Comparison of ENCODE assay signal across 20 cellular contexts in genomic region chr15:34233614-34234013, GRCh38. TPM values are rescaled to one million over a fixed set of nuclear protein-coding genes. Genes with fewer than 3 reads are reported as not detected.
DNase-seq lines count a peak whose midpoint lies in the region; ATAC-seq and TF ChIP-seq lines count a peak whose summit lies in the region.
"Had no signal": no experiment of that assay in that cellular context is flagged by ENCODE, and none has a peak within 500 bp of the region (broad histone marks: within the 10 kb centered on the region; RNA-seq: fewer than 3 reads in every experiment).

No MANE protein-coding gene starts in this region.

- H3K4me1 ChIP-seq in right cardiac atrium (ENCODE audit: control insufficient read depth, insufficient read depth, low read length) (no peaks in the 10 kb centered on the region), psoas muscle (no peaks in the 10 kb centered on the region)
- H3K4me1 ChIP-seq: spleen had no signal

- no peak for TF ChIP-seq CTCF in psoas muscle (IDR thresholded peaks at IDR 0.05)

- H3K4me1 Mint-ChIP-seq in activated T-cell treated with anti-CD3 and anti-CD28 coated beads, Interleukin-2, amount 50 U/mL, for 4 hours (ENCODE audit: low read depth), result no peaks in the 10 kb centered on the region
- H3K4me1 Mint-ChIP-seq in activated T-helper 2 cell treated with anti-CD3 and anti-CD28 coated beads, Interferon-gamma antibody, Interleukin-2, Interleukin-4, amounts not matched to agents 10 μg/mL and 5 μg/mL and 100 μg/mL, durations not matched to agents 14 hours and 24 hours and 36 hours (ENCODE audit: low read depth), result peaks cover 7% of the 10 kb centered on the region
- no peaks in the 10 kb centered on the region for H3K4me1 Mint-ChIP-seq in memory B cell
- H3K4me1 Mint-ChIP-seq: CD14-positive monocyte had no signal

- peak; percentile 21 to 34 for ATAC-seq in activated T-cell treated with anti-CD3 and anti-CD28 coated beads, Interleukin-2, amount 50 U/mL, for 4 hours
- no peak for ATAC-seq in memory B cell (ENCODE audit: low read depth)
- ATAC-seq in right cardiac atrium, result no peak
- ATAC-seq in psoas muscle, result no peak
- ATAC-seq: HCT116 had no signal

- H3K27ac Mint-ChIP-seq in activated T-helper 2 cell treated with anti-CD3 and anti-CD28 coated beads, Interferon-gamma antibody, Interleukin-2, Interleukin-4, amounts not matched to agents 10 μg/mL and 5 μg/mL and 100 μg/mL, durations not matched to agents 14 hours and 24 hours and 36 hours, result peak overlapping the region; percentile 33
- peak overlapping the region; percentile 41 for H3K27ac Mint-ChIP-seq in memory B cell
- H3K27ac Mint-ChIP-seq: activated CD4-positive, alpha-beta T cell treated with anti-CD3 and anti-CD28 coated beads, Interleukin-2, amount 10 ng/mL, durations not matched to agents 7 days and 5 days had no signal

- 83% methylated on average over 6 of the region's 6 CpGs for WGBS in right cardiac atrium
- WGBS in psoas muscle, 3 donors, result 80 to 87% (median 82%) methylated on average over 6 of the region's 6 CpGs

- H3K36me3 ChIP-seq in psoas muscle (ENCODE audit: insufficient read depth in 1 of 2, low read depth in 1 of 2), result peaks cover 5 to 100% of the 10 kb centered on the region in 2 donors

- intact Hi-C loops in activated T-helper 2 cell treated with anti-CD3 and anti-CD28 coated beads, Interferon-gamma antibody, Interleukin-2, Interleukin-4, amounts not matched to agents 10 μg/mL and 5 μg/mL and 100 μg/mL, durations not matched to agents 14 hours and 24 hours and 36 hours (cut with micrococcal nuclease), result no loop called here
- intact Hi-C loops in right cardiac atrium (cut with DNase I), result no loop called here
- intact Hi-C loops in psoas muscle (cut with DNase I), result no loop called here

- H3K27ac ChIP-seq in right cardiac atrium (ENCODE audit: low read length), result no peak overlapping the region
- H3K27ac ChIP-seq in psoas muscle, result no peak overlapping the region
- H3K27ac ChIP-seq: spleen, thoracic aorta had no signal

- H3K27me3 ChIP-seq in right cardiac atrium (ENCODE audit: control insufficient read depth, insufficient read depth) (no peaks in the 10 kb centered on the region), psoas muscle (ENCODE audit: insufficient read depth in 3 of 3, low read length in 2 of 3) (no peaks in the 10 kb centered on the region)
- H3K27me3 ChIP-seq: spleen had no signal

- DNase-seq in activated T-cell treated with anti-CD3 and anti-CD28 coated beads, Interleukin-2, amount 50 U/mL, for 4 hours, result no peak
- DNase-seq in activated T-cell treated with anti-CD3 and anti-CD28 coated beads, Interleukin-2, amount 50 U/mL, for 48 hours, result no peak
- peak; percentile 52 for DNase-seq in NCI-H1436 (lab: John Stamatoyannopoulos, UW)
- no peak for DNase-seq in activated T-helper 2 cell treated with anti-CD3 and anti-CD28 coated beads, Interferon-gamma antibody, Interleukin-2, Interleukin-4, amounts not matched to agents 10 μg/mL and 5 μg/mL and 100 μg/mL, durations not matched to agents 14 hours and 24 hours and 36 hours (ENCODE audit: low spot score)
- DNase-seq in memory B cell (ENCODE audit: low spot score in 2 of 2), result no peak
- DNase-seq in CD1c-positive myeloid dendritic cell (ENCODE audit: extremely low spot score), result no peak
- DNase-seq in right cardiac atrium, result no peak
- DNase-seq in psoas muscle, result no peak
- DNase-seq: activated CD4-positive, alpha-beta T cell treated with anti-CD3 and anti-CD28 coated beads, Interleukin-2, amount 10 ng/mL, durations not matched to agents 7 days and 5 days; amygdala; central memory CD4-positive, alpha-beta T cell; head of caudate nucleus; NCI-H1105 treated with DMSO at 0.1 percent for 48 hours; NCI-H526; Right ventricle myocardium superior; spleen; SW 1271 had no signal

- H3K36me3 Mint-ChIP-seq in activated T-cell treated with anti-CD3 and anti-CD28 coated beads, Interleukin-2, amount 50 U/mL, for 4 hours (ENCODE audit: insufficient read depth), result peaks cover 32% of the 10 kb centered on the region
- peaks cover 64% of the 10 kb centered on the region for H3K36me3 Mint-ChIP-seq in activated T-helper 2 cell treated with anti-CD3 and anti-CD28 coated beads, Interferon-gamma antibody, Interleukin-2, Interleukin-4, amounts not matched to agents 10 μg/mL and 5 μg/mL and 100 μg/mL, durations not matched to agents 14 hours and 24 hours and 36 hours (ENCODE audit: low read depth)
- peaks cover 16% of the 10 kb centered on the region for H3K36me3 Mint-ChIP-seq in memory B cell

- no peaks in the 10 kb centered on the region for H3K9me3 Mint-ChIP-seq in activated T-cell treated with anti-CD3 and anti-CD28 coated beads, Interleukin-2, amount 50 U/mL, for 4 hours
- no peaks in the 10 kb centered on the region for H3K9me3 Mint-ChIP-seq in activated T-helper 2 cell treated with anti-CD3 and anti-CD28 coated beads, Interferon-gamma antibody, Interleukin-2, Interleukin-4, amounts not matched to agents 10 μg/mL and 5 μg/mL and 100 μg/mL, durations not matched to agents 14 hours and 24 hours and 36 hours
- H3K9me3 Mint-ChIP-seq in memory B cell, result no peaks in the 10 kb centered on the region
- H3K9me3 Mint-ChIP-seq: activated CD4-positive, alpha-beta T cell treated with anti-CD3 and anti-CD28 coated beads, Interleukin-2, amount 10 ng/mL, durations not matched to agents 7 days and 5 days; CD14-positive monocyte had no signal

- H3K4me3 Mint-ChIP-seq in activated T-cell treated with anti-CD3 and anti-CD28 coated beads, Interleukin-2, amount 50 U/mL, for 4 hours, result no peak overlapping the region
- no peak overlapping the region for H3K4me3 Mint-ChIP-seq in activated T-helper 2 cell treated with anti-CD3 and anti-CD28 coated beads, Interferon-gamma antibody, Interleukin-2, Interleukin-4, amounts not matched to agents 10 μg/mL and 5 μg/mL and 100 μg/mL, durations not matched to agents 14 hours and 24 hours and 36 hours (ENCODE audit: low read depth)
- H3K4me3 Mint-ChIP-seq in memory B cell, result no peak overlapping the region
- H3K4me3 Mint-ChIP-seq: activated CD4-positive, alpha-beta T cell treated with anti-CD3 and anti-CD28 coated beads, Interleukin-2, amount 10 ng/mL, durations not matched to agents 7 days and 5 days; CD14-positive monocyte had no signal

- no peaks in the 10 kb centered on the region for H3K27me3 Mint-ChIP-seq in activated T-cell treated with anti-CD3 and anti-CD28 coated beads, Interleukin-2, amount 50 U/mL, for 4 hours (ENCODE audit: low read depth)
- H3K27me3 Mint-ChIP-seq in activated T-helper 2 cell treated with anti-CD3 and anti-CD28 coated beads, Interferon-gamma antibody, Interleukin-2, Interleukin-4, amounts not matched to agents 10 μg/mL and 5 μg/mL and 100 μg/mL, durations not matched to agents 14 hours and 24 hours and 36 hours (ENCODE audit: low read depth), result no peaks in the 10 kb centered on the region
- H3K27me3 Mint-ChIP-seq in memory B cell, result no peaks in the 10 kb centered on the region
- H3K27me3 Mint-ChIP-seq: activated CD4-positive, alpha-beta T cell treated with anti-CD3 and anti-CD28 coated beads, Interleukin-2, amount 10 ng/mL, durations not matched to agents 7 days and 5 days had no signal

- no peaks in the 10 kb centered on the region for H3K9me3 ChIP-seq in right cardiac atrium (ENCODE audit: control insufficient read depth, low read length)
- no peaks in the 10 kb centered on the region for H3K9me3 ChIP-seq in psoas muscle
- H3K9me3 ChIP-seq: spleen, thoracic aorta had no signal

- H3K4me3 ChIP-seq in right cardiac atrium (ENCODE audit: low read length) (no peak overlapping the region), psoas muscle (no peak overlapping the region)
- H3K4me3 ChIP-seq: spleen, thoracic aorta had no signal

RNA-seq across cellular contexts. Expression of gene EMC4, which starts 8.8 kb away (rescaled TPM):
- total RNA-seq in activated T-cell treated with anti-CD3 and anti-CD28 coated beads, Interleukin-2, amount 50 U/mL, for 4 hours, result 100 to 1,000 TPM; 144 to 148 (median 146) TPM
- total RNA-seq in activated T-helper 2 cell treated with anti-CD3 and anti-CD28 coated beads, Interferon-gamma antibody, Interleukin-2, Interleukin-4, amounts not matched to agents 10 μg/mL and 5 μg/mL and 100 μg/mL, durations not matched to agents 14 hours and 24 hours and 36 hours, result 90.4 and 97.3 TPM in 2 replicates
- total RNA-seq in right cardiac atrium (10 to 100 TPM; 73.9 to 84.0 (median 83.8) TPM), psoas muscle (100 to 1,000 TPM in 3 of 4 donors, 10 to 100 TPM in 1; 95.8 to 120 (median 107) TPM)
- polyA plus RNA-seq in right cardiac atrium (155 TPM), psoas muscle (100 to 1,000 TPM; 145 to 206 (median 163) TPM)

RNA-seq across cellular contexts. Expression of gene KATNBL1, which starts 23.7 kb away (rescaled TPM):
- 10 to 100 TPM; 30.8 to 35.1 (median 34.0) TPM for total RNA-seq in activated T-cell treated with anti-CD3 and anti-CD28 coated beads, Interleukin-2, amount 50 U/mL, for 4 hours
- total RNA-seq in activated T-helper 2 cell treated with anti-CD3 and anti-CD28 coated beads, Interferon-gamma antibody, Interleukin-2, Interleukin-4, amounts not matched to agents 10 μg/mL and 5 μg/mL and 100 μg/mL, durations not matched to agents 14 hours and 24 hours and 36 hours, result 42.0 and 42.3 TPM in 2 replicates
- total RNA-seq in right cardiac atrium (10 to 100 TPM; 18.3 to 26.1 (median 21.5) TPM), psoas muscle (10 to 100 TPM; 12.2 to 19.5 (median 16.4) TPM)
- polyA plus RNA-seq in right cardiac atrium (12.0 TPM), psoas muscle (10 to 100 TPM; 10.4 to 22.3 (median 17.5) TPM)

Comparison
In these comparisons a context has a peak if more than half of its experiments do, and no peak if none do; other contexts are left out.
1. ATAC-seq: peak in activated T-cell treated with anti-CD3 and anti-CD28 coated beads, Interleukin-2, amount 50 U/mL, for 4 hours (2 of 2); none in memory B cell (single experiment), right cardiac atrium (0 of 2) and psoas muscle (0 of 4).